Comparison of ENCODE assay signal across 8 cellular contexts in the genomic region with DNA sequence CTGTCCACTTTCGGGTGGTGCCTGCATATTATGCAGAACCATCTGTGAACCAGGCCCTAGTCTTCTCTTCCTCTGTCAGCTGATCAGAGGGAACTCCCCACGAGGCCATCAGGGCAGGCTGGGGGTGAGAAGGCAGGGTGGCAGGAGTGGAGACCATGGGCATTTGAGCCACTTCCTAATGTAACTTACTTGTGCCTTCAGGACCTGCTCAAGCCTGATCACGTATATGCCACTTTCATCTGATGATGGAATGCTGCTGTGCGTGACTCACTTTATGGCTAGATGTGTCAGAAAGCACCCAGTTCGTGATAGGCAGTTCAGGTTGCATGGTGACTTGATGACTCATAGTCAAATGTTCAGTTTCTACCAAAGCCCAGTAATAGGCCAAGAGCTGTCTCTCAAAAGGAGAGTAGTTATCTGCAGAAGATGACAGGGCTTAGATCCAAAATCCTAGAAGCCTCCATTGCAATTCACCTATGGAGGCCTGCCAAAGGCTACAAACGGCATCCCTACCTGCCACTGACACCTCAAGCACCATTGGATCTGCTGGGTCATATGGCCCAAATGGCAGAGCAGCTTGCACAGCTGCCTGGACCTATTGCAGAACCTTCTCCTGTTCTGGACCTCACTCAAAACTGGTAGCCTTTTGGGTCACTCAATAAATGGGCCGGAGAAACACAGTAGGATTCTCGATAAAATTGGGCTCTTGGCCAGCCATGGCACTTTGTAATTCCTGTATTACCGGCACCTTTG.
A peak's percentile ranks its signal among the peaks of the same experiment; 100 is the strongest.
DNase-seq lines count a peak whose midpoint lies in the region; ATAC-seq and TF ChIP-seq lines count a peak whose summit lies in the region.
"Not testable (repeated sequence)": the region's sequence is repeated elsewhere in the genome, so short reads cannot be mapped to it uniquely, and the experiment has no call there.

No MANE protein-coding gene starts in this region.

- peak overlapping the region; percentile 14 for H3K4me3 Mint-ChIP-seq in activated CD4-positive, alpha-beta T cell treated with anti-CD3 and anti-CD28 coated beads for 36 hours
- not testable (repeated sequence) for H3K4me3 Mint-ChIP-seq in activated naive CD4-positive, alpha-beta T cell treated with anti-CD3 and anti-CD28 coated beads, Interleukin-2, amount 10 ng/mL, durations not matched to agents 7 days and 5 days

- POLR2A ChIA-PET in BJ (lab: Charles Lee); HEK293T (lab: Yijun Ruan, JAX); activated CD4-positive, alpha-beta T cell treated with anti-CD3 and anti-CD28 coated beads for 36 hours (lab: Charles Lee): not testable (repeated sequence)

- intact Hi-C loops in activated CD4-positive, alpha-beta T cell treated with anti-CD3 and anti-CD28 coated beads for 36 hours (cut with DNase I, micrococcal nuclease) = loop anchor here (1.0 to 10.0 kb wide), 6 partner anchors 14 to 866 kb away; partner anchors contain the start of genes RYBP (in 2 of the 2) and SHQ1 (in 1 of the 2)

- not testable (repeated sequence) for H3K27me3 ChIP-seq in BJ (ENCODE audit: control insufficient read depth, insufficient read depth, low read length)

- H3K36me3 Mint-ChIP-seq in activated CD4-positive, alpha-beta T cell treated with anti-CD3 and anti-CD28 coated beads for 36 hours (ENCODE audit: low read depth); activated naive CD4-positive, alpha-beta T cell treated with anti-CD3 and anti-CD28 coated beads, Interleukin-2, amount 10 ng/mL, durations not matched to agents 7 days and 5 days: not testable (repeated sequence)

- CTCF ChIA-PET in BJ (lab: Yijun Ruan, JAX) = interaction anchor here (1.0 kb wide), 1 partner anchor 27 kb away, joined by 3 read pairs; no protein-coding TSS in a partner anchor
- CTCF ChIA-PET in HEK293T (lab: Yijun Ruan, JAX) = interaction anchor here (0.6 to 1.2 kb wide), 2 partner anchors 147 to 281 kb away, joined by 3 to 5 read pairs; no protein-coding TSS in a partner anchor
- CTCF ChIA-PET in activated CD4-positive, alpha-beta T cell treated with anti-CD3 and anti-CD28 coated beads for 36 hours (lab: Charles Lee) = interaction anchor here (0.7 to 1.4 kb wide), 2 partner anchors 11 to 113 kb away, joined by 3 read pairs; no protein-coding TSS in a partner anchor
- CTCF ChIA-PET in activated naive CD4-positive, alpha-beta T cell treated with anti-CD3 and anti-CD28 coated beads, Interleukin-2, amount 10 ng/mL, durations not matched to agents 7 days and 5 days (lab: Charles Lee) = not testable (repeated sequence)

- DNase-seq in BJ (ENCODE audit: low read depth) = peak; percentile 68
- not testable (repeated sequence) for DNase-seq in HEK293T (ENCODE audit: extremely low spot score)
- DNase-seq in NOMO-1 treated with dmso at 0.1 percent for 144 hours (lab: John Stamatoyannopoulos, UW; ENCODE audit: unreplicated experiment) = peak; percentile 14
- DNase-seq in activated CD4-positive, alpha-beta T cell treated with anti-CD3 and anti-CD28 coated beads for 36 hours = peak; percentile 83
- DNase-seq in activated naive CD4-positive, alpha-beta T cell treated with anti-CD3 and anti-CD28 coated beads, Interleukin-2, amount 10 ng/mL, durations not matched to agents 7 days and 5 days = peak; percentile 44
- DNase-seq in epithelial cell of prostate (ENCODE audit: low read depth, low spot score) = peak; percentile 93
- peak; percentile 87 for DNase-seq in myocyte (ENCODE audit: low read depth)
- peak; percentile 9 for DNase-seq in stimulated activated CD8-positive, alpha-beta memory T cell treated with anti-CD3 and anti-CD28 coated beads, Interleukin-12 subunit alpha, Interleukin-12 subunit beta, amount 100 ng/mL, for 24 hours (ENCODE audit: extremely low read depth)

- H3K27me3 Mint-ChIP-seq in activated CD4-positive, alpha-beta T cell treated with anti-CD3 and anti-CD28 coated beads for 36 hours; activated naive CD4-positive, alpha-beta T cell treated with anti-CD3 and anti-CD28 coated beads, Interleukin-2, amount 10 ng/mL, durations not matched to agents 7 days and 5 days: not testable (repeated sequence)

- H3K27ac Mint-ChIP-seq in activated CD4-positive, alpha-beta T cell treated with anti-CD3 and anti-CD28 coated beads for 36 hours = peak overlapping the region; percentile 79
- H3K27ac Mint-ChIP-seq in activated naive CD4-positive, alpha-beta T cell treated with anti-CD3 and anti-CD28 coated beads, Interleukin-2, amount 10 ng/mL, durations not matched to agents 7 days and 5 days = not testable (repeated sequence)

- H3K4me3 ChIP-seq in BJ (ENCODE audit: low read depth, low read length) = not testable (repeated sequence)

- peak overlapping the region; percentile 38 for H3K27ac ChIP-seq in epithelial cell of prostate

- not testable (repeated sequence) for H3K36me3 ChIP-seq in BJ (ENCODE audit: control insufficient read depth, insufficient read depth, low read length)

- not testable (repeated sequence) for H3K9me3 Mint-ChIP-seq in activated CD4-positive, alpha-beta T cell treated with anti-CD3 and anti-CD28 coated beads for 36 hours (ENCODE audit: low read depth); activated naive CD4-positive, alpha-beta T cell treated with anti-CD3 and anti-CD28 coated beads, Interleukin-2, amount 10 ng/mL, durations not matched to agents 7 days and 5 days

- not testable (repeated sequence) for ATAC-seq in activated CD4-positive, alpha-beta T cell treated with anti-CD3 and anti-CD28 coated beads for 36 hours

- H3K4me1 Mint-ChIP-seq in activated CD4-positive, alpha-beta T cell treated with anti-CD3 and anti-CD28 coated beads for 36 hours = peaks cover 65% of the 10 kb centered on the region
- H3K4me1 Mint-ChIP-seq in activated naive CD4-positive, alpha-beta T cell treated with anti-CD3 and anti-CD28 coated beads, Interleukin-2, amount 10 ng/mL, durations not matched to agents 7 days and 5 days = peaks cover 39% of the 10 kb centered on the region

- not testable (repeated sequence) for TF ChIP-seq CTCF in BJ (IDR thresholded peaks at IDR 0.05; ENCODE audit: insufficient read depth, low read depth, low read length)

TF ChIP-seq in HEK293T, 16 proteins besides CTCF, POLR2A, EP300 and RAD21:
- TF ChIP-seq PKNOX1 (IDR thresholded peaks at IDR 0.05) = peak; percentile 35; the same call in 1 of the 2 replicates
TF ChIP-seq in HEK293T: peak in this region for 1; not testable (repeated sequence) for 15.
